In genomic region chr5:52788505-52788821, GRCh38 we compare ENCODE assay signal across 9 cellular contexts. TPM values are rescaled to one million over a fixed set of nuclear protein-coding genes. Genes with fewer than 3 reads are reported as not detected.
A peak's percentile ranks its signal among the peaks of the same experiment; 100 is the strongest.
DNase-seq lines count a peak whose midpoint lies in the region; ATAC-seq and TF ChIP-seq lines count a peak whose summit lies in the region.
"Had no signal": no experiment of that assay in that cellular context is flagged by ENCODE, and none has a peak within 500 bp of the region (broad histone marks: within the 10 kb centered on the region; RNA-seq: fewer than 3 reads in every experiment).

No MANE protein-coding gene starts in this region.

- no peaks in the 10 kb centered on the region for H3K79me2 ChIP-seq in Loucy (ENCODE audit: insufficient read depth, low read length)

- no peaks in the 10 kb centered on the region for H3K9me3 ChIP-seq in Loucy (ENCODE audit: insufficient read depth, low read depth, low read length)
- H3K9me3 ChIP-seq in effector memory CD4-positive, alpha-beta T cell (ENCODE audit: control insufficient read depth, low read length) = no peaks in the 10 kb centered on the region

- peak overlapping the region; percentile 97 for H2AFZ ChIP-seq in Loucy (ENCODE audit: low read length)

- peaks cover 19% of the 10 kb centered on the region for H3K4me1 ChIP-seq in Loucy (ENCODE audit: insufficient read depth, low read length, poor library complexity, severe bottlenecking)
- H3K4me1 ChIP-seq in effector memory CD4-positive, alpha-beta T cell (ENCODE audit: control insufficient read depth, insufficient read depth, low read length, poor library complexity, severe bottlenecking) = peaks cover 12% of the 10 kb centered on the region

- peak overlapping the region; percentile 83 for H3K4me2 ChIP-seq in Loucy (ENCODE audit: low read depth, low read length, poor library complexity, severe bottlenecking)

- H3K9me2 ChIP-seq in Loucy (replicated peaks; ENCODE audit: low read depth, low read length) = no peaks in the 10 kb centered on the region

- no peak for DNase-seq in AG09309 (ENCODE audit: low read depth)
- DNase-seq in effector memory CD4-positive, alpha-beta T cell = no peak
- no peak for DNase-seq in natural killer cell
- DNase-seq in NCI-H1436 treated with DMSO at 0.1 percent for 48 hours (lab: John Stamatoyannopoulos, UW) = no peak
- no peak for DNase-seq in SW 1271 (lab: John Stamatoyannopoulos, UW)
- no peak for DNase-seq in stimulated activated CD4-positive, alpha-beta T cell treated with anti-CD3 and anti-CD28 coated beads, Interleukin-12 subunit alpha, Interleukin-12 subunit beta, amount 100 ng/mL, for 4 hours
- DNase-seq in NCI-H1930 (lab: John Stamatoyannopoulos, UW) = no peak
- DNase-seq: NCI-H2171 treated with DMSO at 0.1 percent for 48 hours had no signal

- H3K27me3 ChIP-seq in Loucy (ENCODE audit: insufficient read depth, low read length, poor library complexity, severe bottlenecking) = no peaks in the 10 kb centered on the region
- no peaks in the 10 kb centered on the region for H3K27me3 ChIP-seq in effector memory CD4-positive, alpha-beta T cell (replicated peaks; ENCODE audit: control insufficient read depth, insufficient read depth, low read length, poor library complexity, severe bottlenecking)

- no peak for TF ChIP-seq CTCF in AG09309 (IDR thresholded peaks at IDR 0.05; ENCODE audit: control insufficient read depth, insufficient read depth, low read depth, low read length, missing control alignments)
- no peak for TF ChIP-seq CTCF in Loucy (conservative IDR thresholded peaks at IDR 0.05; ENCODE audit: low read length)
- no peak for TF ChIP-seq CTCF in natural killer cell (IDR thresholded peaks at IDR 0.05)

- no peaks in the 10 kb centered on the region for H3F3A ChIP-seq in Loucy (ENCODE audit: low read depth)

- no peaks in the 10 kb centered on the region for H4K20me1 ChIP-seq in Loucy (ENCODE audit: insufficient read depth, low read length, poor library complexity, severe bottlenecking)

- no peak overlapping the region for H3K27ac Mint-ChIP-seq in natural killer cell

- H3K4me3 ChIP-seq in AG09309 (ENCODE audit: control insufficient read depth, low read depth, low read length) = peak overlapping the region; percentile 71
- H3K4me3 ChIP-seq in Loucy (ENCODE audit: low read length, poor library complexity, severe bottlenecking) = peak overlapping the region; percentile 83
- H3K4me3 ChIP-seq in effector memory CD4-positive, alpha-beta T cell (ENCODE audit: insufficient read depth, low read depth, low read length, poor library complexity, severe bottlenecking) = peak overlapping the region; percentile 78

- H3K9me3 Mint-ChIP-seq in natural killer cell = no peaks in the 10 kb centered on the region

- no peaks in the 10 kb centered on the region for H3K36me3 ChIP-seq in Loucy (ENCODE audit: insufficient read depth, low read length)
- H3K36me3 ChIP-seq in effector memory CD4-positive, alpha-beta T cell (ENCODE audit: control insufficient read depth, insufficient read depth, low read length) = no peaks in the 10 kb centered on the region

- peaks cover 18 to 21% of the 10 kb centered on the region in 2 donors for H3K4me1 Mint-ChIP-seq in natural killer cell

- H3K27ac ChIP-seq in effector memory CD4-positive, alpha-beta T cell (ENCODE audit: insufficient read depth, low read length, poor library complexity, severe bottlenecking) = peak overlapping the region; percentile 57

- H3K4me3 Mint-ChIP-seq in natural killer cell = peak overlapping the region; percentile 70

- H3K9ac ChIP-seq in Loucy (ENCODE audit: low read depth, low read length, poor library complexity, severe bottlenecking) = peak overlapping the region; percentile 57

- peaks cover 34 to 63% of the 10 kb centered on the region in 2 donors for H3K27me3 Mint-ChIP-seq in natural killer cell (ENCODE audit: low read depth in 2 of 2)

- H3K36me3 Mint-ChIP-seq in natural killer cell = no peaks in the 10 kb centered on the region

- intact Hi-C loops in natural killer cell (cut with micrococcal nuclease) = no loop called here

- no peak for ATAC-seq in natural killer cell

RNA-seq across cellular contexts. Expression of gene ITGA1, which starts 0.7 kb away (rescaled TPM):
- under 1 TPM; 0.45 to 0.82 (median 0.47) TPM for total RNA-seq in natural killer cell

RNA-seq across cellular contexts. Expression of gene PELO, which starts 0.7 kb away (rescaled TPM):
- total RNA-seq in natural killer cell = 1 to 10 TPM; 2.6 to 3.9 (median 3.7) TPM
